In the genomic region with DNA sequence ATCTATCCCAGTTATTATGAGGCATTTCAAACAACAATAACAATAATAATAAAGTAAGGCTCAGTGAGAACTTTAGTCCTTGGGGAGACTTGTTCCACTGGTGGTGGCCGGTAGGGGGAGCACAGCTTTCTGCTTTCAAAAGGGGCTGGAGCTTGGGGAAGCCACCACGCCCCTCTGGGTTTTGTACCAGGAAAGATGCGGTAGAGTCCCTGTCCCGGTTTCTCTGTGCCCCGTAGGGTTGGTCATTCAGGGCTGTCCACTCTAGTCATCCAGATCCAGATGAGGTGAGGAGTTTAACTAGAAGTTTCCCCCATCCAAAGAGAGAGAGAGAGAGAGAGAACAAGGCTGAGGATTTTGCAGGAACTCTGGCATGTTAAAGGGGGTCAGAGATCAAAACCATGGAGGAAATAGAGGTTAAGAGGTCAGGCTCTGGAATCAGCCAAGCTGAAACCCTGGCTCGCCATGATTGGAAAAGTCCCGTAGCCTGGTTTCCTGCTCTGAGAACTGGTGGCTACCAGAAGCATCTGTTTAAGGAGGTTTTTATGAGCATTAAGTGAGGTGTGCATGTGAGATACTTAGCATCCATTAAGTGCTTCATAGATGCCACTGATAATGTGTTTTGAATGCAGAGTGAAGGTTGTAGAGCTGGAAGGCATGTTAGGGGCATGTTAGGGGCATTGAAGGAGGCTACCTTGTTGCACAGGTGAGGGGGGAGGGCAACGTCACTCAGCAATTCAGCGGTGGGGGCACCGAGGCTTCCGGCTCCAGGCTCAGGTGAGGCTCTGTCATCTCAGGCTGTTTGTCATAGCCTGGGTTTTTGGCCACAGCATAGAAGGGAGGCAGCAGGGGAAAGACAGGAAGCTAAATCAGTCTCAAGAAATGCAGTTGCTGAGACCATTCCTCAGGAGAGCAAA, we compare ENCODE assay signal across 7 cellular contexts.
A peak's percentile ranks its signal among the peaks of the same experiment; 100 is the strongest.
DNase-seq lines count a peak whose midpoint lies in the region; ATAC-seq and TF ChIP-seq lines count a peak whose summit lies in the region.

No MANE protein-coding gene starts in this region.

- TF ChIP-seq CTCF in WERI-Rb-1 (IDR thresholded peaks at IDR 0.05; ENCODE audit: low read depth, low read length) (peak; percentile 66), epithelial cell of esophagus (IDR thresholded peaks at IDR 0.05; ENCODE audit: insufficient read depth, low read depth, low read length, missing control alignments) (peak; percentile 50), lower leg skin (IDR thresholded peaks at IDR 0.05) (no peak)

- 29 to 39% methylated on average over 11 of the region's 11 CpGs for WGBS in lower leg skin, 2 donors

- no peak overlapping the region for H3K27ac ChIP-seq in WERI-Rb-1

- DNase-seq in GF-D8 (lab: John Stamatoyannopoulos, UW) (peak; percentile 63), HuH-7 (ENCODE audit: low spot score) (peak; percentile 55), WERI-Rb-1 (peak; percentile 69), epithelial cell of esophagus (ENCODE audit: low read depth) (peak; percentile 35), pons (ENCODE audit: low spot score) (peak; percentile 66), lower leg skin (ENCODE audit: low spot score in 2 of 2) (no peak)

- H3K27me3 ChIP-seq in WERI-Rb-1 (ENCODE audit: insufficient read depth, low read depth, severe bottlenecking), result no peaks in the 10 kb centered on the region

- H3K4me3 ChIP-seq in WERI-Rb-1 (ENCODE audit: low read depth, low read length) (no peak overlapping the region), epithelial cell of esophagus (ENCODE audit: low read length) (no peak overlapping the region), lower leg skin (ENCODE audit: low read depth, poor library complexity, severe bottlenecking) (no peak overlapping the region)

- peak; percentile 78 for ATAC-seq in GM21423 (IDR thresholded peaks at IDR 0.05; ENCODE audit: unreplicated experiment)

- no peak for TF ChIP-seq POLR2A in lower leg skin (IDR thresholded peaks at IDR 0.05)

- intact Hi-C loops in lower leg skin (cut with DNase I; ENCODE audit: low total_unique reads), result no loop called here

- no peaks in the 10 kb centered on the region for H3K9me3 ChIP-seq in WERI-Rb-1 (ENCODE audit: severe bottlenecking)

- no peaks in the 10 kb centered on the region for H3K36me3 ChIP-seq in WERI-Rb-1

Comparison
In these comparisons a context has a peak if more than half of its experiments do, and no peak if none do; other contexts are left out.
1. DNase-seq: peak in GF-D8 (single experiment), HuH-7 (single experiment), WERI-Rb-1 (single experiment), epithelial cell of esophagus (single experiment) and pons (single experiment); none in lower leg skin (0 of 2).
2. CTCF ChIP-seq: peak in WERI-Rb-1 (single experiment) and epithelial cell of esophagus (single experiment); none in lower leg skin (0 of 3).